Comparison of ENCODE assay signal across 14 cellular contexts in genomic region chr13:33213024-33213795, GRCh38.
DNase-seq lines count a peak whose midpoint lies in the region; ATAC-seq and TF ChIP-seq lines count a peak whose summit lies in the region.
"Had no signal": no experiment of that assay in that cellular context is flagged by ENCODE, and none has a peak within 500 bp of the region (broad histone marks: within the 10 kb centered on the region; RNA-seq: fewer than 3 reads in every experiment).

No MANE protein-coding gene starts in this region.

- no peaks in the 10 kb centered on the region for H3K4me1 Mint-ChIP-seq in effector memory CD8-positive, alpha-beta T cell (ENCODE audit: low read depth in 2 of 2)
- H3K4me1 Mint-ChIP-seq: IgD-negative memory B cell had no signal

- H3K4me1 ChIP-seq in GM23248 (ENCODE audit: insufficient read depth) (peaks cover 35% of the 10 kb centered on the region), gastroesophageal sphincter (peaks cover 11 to 75% (median 21%) of the 10 kb centered on the region in 3 donors), prostate gland (replicated peaks) (no peaks in the 10 kb centered on the region)

- peaks cover 23 to 34% of the 10 kb centered on the region in 2 donors for H3K27me3 Mint-ChIP-seq in effector memory CD8-positive, alpha-beta T cell

- TF ChIP-seq POLR2A in gastroesophageal sphincter (IDR thresholded peaks at IDR 0.05) (no peak), prostate gland (IDR thresholded peaks at IDR 0.05) (no peak)

- no peaks in the 10 kb centered on the region for H3K36me3 Mint-ChIP-seq in effector memory CD8-positive, alpha-beta T cell (ENCODE audit: insufficient read depth)
- H3K36me3 Mint-ChIP-seq: CD14-positive monocyte, IgD-negative memory B cell had no signal

- no peak for TF ChIP-seq EP300 in gastroesophageal sphincter (IDR thresholded peaks at IDR 0.05)

- intact Hi-C loops in prostate gland (cut with DNase I): no loop called here

- H4K20me1 ChIP-seq in GM23248 (ENCODE audit: insufficient read depth): no peaks in the 10 kb centered on the region

- H3K9me3 ChIP-seq in GM23248 (ENCODE audit: low read depth) (no peaks in the 10 kb centered on the region), gastroesophageal sphincter (no peaks in the 10 kb centered on the region), prostate gland (no peaks in the 10 kb centered on the region)

- peak overlapping the region; percentile 61; the same call in 1 of the 2 replicates for H3K9ac ChIP-seq in GM23248

- H3K79me2 ChIP-seq in GM23248 (ENCODE audit: insufficient read depth): peaks cover 91% of the 10 kb centered on the region

- no peak overlapping the region for H2AFZ ChIP-seq in GM23248

- peaks cover 45% of the 10 kb centered on the region for H3F3A ChIP-seq in GM23248 (ENCODE audit: insufficient read depth)

- no peaks in the 10 kb centered on the region for H3K9me2 ChIP-seq in GM23248 (ENCODE audit: insufficient read depth)

- H3K36me3 ChIP-seq in GM23248 (ENCODE audit: low read depth) (0 out of 2 replicates have a peak, but pooled peaks cover 4% of the 10 kb centered on the region), gastroesophageal sphincter (no peaks in the 10 kb centered on the region), prostate gland (no peaks in the 10 kb centered on the region)

- peak overlapping the region; percentile 88 for H3K4me2 ChIP-seq in GM23248 (ENCODE audit: unreplicated experiment)

- no peak overlapping the region for H3K4me3 Mint-ChIP-seq in effector memory CD8-positive, alpha-beta T cell
- H3K4me3 Mint-ChIP-seq: activated T-cell treated with anti-CD3 and anti-CD28 coated beads, Interleukin-2, amount 50 U/mL, for 24 hours; CD14-positive monocyte; IgD-negative memory B cell had no signal

- ATAC-seq in gastroesophageal sphincter (peak; percentile 40), HG02870 (IDR thresholded peaks at IDR 0.05; ENCODE audit: unreplicated experiment) (no peak), HG03342 (IDR thresholded peaks at IDR 0.05; ENCODE audit: unreplicated experiment) (no peak)
- no peak for ATAC-seq in effector memory CD8-positive, alpha-beta T cell (replicated peaks)

- no peak overlapping the region for H3K27ac Mint-ChIP-seq in effector memory CD8-positive, alpha-beta T cell
- H3K27ac Mint-ChIP-seq: activated T-cell treated with anti-CD3 and anti-CD28 coated beads, Interleukin-2, amount 50 U/mL, for 24 hours; CD14-positive monocyte; IgD-negative memory B cell had no signal

- H3K4me3 ChIP-seq in GM23248 (0 out of 2 replicates have a peak overlapping the region, but pooled peaks have one; percentile 18), gastroesophageal sphincter (no peak overlapping the region), prostate gland (no peak overlapping the region)
- H3K4me3 ChIP-seq: lung had no signal

- DNase-seq in GM23248 (no peak), amniotic epithelial cell (ENCODE audit: low read depth) (peak; percentile 44), prostate gland (ENCODE audit: low spot score) (peak; percentile 84), NCI-H524 (lab: John Stamatoyannopoulos, UW) (no peak)
- DNase-seq in effector memory CD8-positive, alpha-beta T cell: no peak
- DNase-seq: activated T-cell treated with anti-CD3 and anti-CD28 coated beads, Interleukin-2, amount 50 U/mL, for 24 hours; NCI-H2081; RPMI8226 had no signal

- 93 to 94% methylated on average over 6 of the region's 6 CpGs for WGBS in GM23248 (ENCODE audit: low coverage in 1 of 2, low lambda C conversion rate in 2 of 2, missing lambda C conversion rate in 2 of 2), 2 experiments
- WGBS in gastroesophageal sphincter (ENCODE audit: low coverage in 1 of 2), 2 donors: 28 to 48% methylated on average over 6 of the region's 6 CpGs
- WGBS in prostate gland: 26% methylated on average over 6 of the region's 6 CpGs

- H3K9me3 Mint-ChIP-seq in effector memory CD8-positive, alpha-beta T cell: no peaks in the 10 kb centered on the region
- H3K9me3 Mint-ChIP-seq: activated T-cell treated with anti-CD3 and anti-CD28 coated beads, Interleukin-2, amount 50 U/mL, for 24 hours; CD14-positive monocyte; IgD-negative memory B cell had no signal

- H3K27me3 ChIP-seq in GM23248 (replicated peaks; ENCODE audit: insufficient read depth): no peaks in the 10 kb centered on the region
- H3K27me3 ChIP-seq in gastroesophageal sphincter: no peaks in the 10 kb centered on the region
- no peaks in the 10 kb centered on the region for H3K27me3 ChIP-seq in prostate gland (replicated peaks; ENCODE audit: insufficient read depth)

- H3K27ac ChIP-seq in GM23248 (peak overlapping the region; percentile 82), gastroesophageal sphincter (peak overlapping the region; percentile 39 to 72 (median 66)), prostate gland (peak overlapping the region; percentile 8 to 40)

- TF ChIP-seq CTCF in gastroesophageal sphincter (IDR thresholded peaks at IDR 0.05): no peak
- TF ChIP-seq CTCF in prostate gland (IDR thresholded peaks at IDR 0.05): no peak

- in situ Hi-C loops in GM23248 (cut with MboI): no loop called here

Comparison
In these comparisons a context has a peak if more than half of its experiments do, and no peak if none do; other contexts are left out.
1. DNase-seq: peak in amniotic epithelial cell (single experiment) and prostate gland (single experiment); none in GM23248 (single experiment), effector memory CD8-positive, alpha-beta T cell (0 of 3) and NCI-H524 (0 of 2).
2. H3K27ac ChIP-seq: peak in every context shown above with its lines; median percentile 82 in GM23248; 66 in gastroesophageal sphincter; 24 in prostate gland.